22 cellular contexts compared by ENCODE assay signal in genomic region chr12:104636496-104636895, GRCh38.
DNase-seq lines count a peak whose midpoint lies in the region; ATAC-seq and TF ChIP-seq lines count a peak whose summit lies in the region.
"Had no signal": no experiment of that assay in that cellular context is flagged by ENCODE, and none has a peak within 500 bp of the region (broad histone marks: within the 10 kb centered on the region; RNA-seq: fewer than 3 reads in every experiment).

No MANE protein-coding gene starts in this region.

- H3K9me3 ChIP-seq in HEK293 (ENCODE audit: control insufficient read depth, insufficient read depth, low read depth, low read length) (no peaks in the 10 kb centered on the region), BE2C (no peaks in the 10 kb centered on the region; the same call in none of the 2 replicates)
- H3K9me3 ChIP-seq: MG63 had no signal

- CTCF ChIA-PET in HEK293 (lab: Yijun Ruan, JAX): no interaction called here

- H3K36me3 ChIP-seq in HEK293 (ENCODE audit: control insufficient read depth in 2 of 2, insufficient read depth in 1 of 2, low read length in 2 of 2) (no peaks in the 10 kb centered on the region), BE2C (no peaks in the 10 kb centered on the region)
- H3K36me3 ChIP-seq: MG63 had no signal

- H3K27me3 ChIP-seq in BE2C: no peaks in the 10 kb centered on the region
- H3K27me3 ChIP-seq: MG63 had no signal

- peak overlapping the region; percentile 6 for H3K27ac Mint-ChIP-seq in activated T-helper 17 cell treated with anti-CD3 and anti-CD28 coated beads, Interleukin-2, amount 50 U/mL, for 72 hours
- peak overlapping the region; percentile 68 for H3K27ac Mint-ChIP-seq in nephron progenitor cell
- H3K27ac Mint-ChIP-seq: H9, HFFc6 had no signal

- H3K4me3 ChIP-seq in HEK293 (ENCODE audit: low read depth, low read length) (no peak overlapping the region), BE2C (ENCODE audit: low read depth, low read length) (no peak overlapping the region)
- H3K4me3 ChIP-seq: GM23248, MG63 had no signal

- H3K4me1 Mint-ChIP-seq in activated T-helper 17 cell treated with anti-CD3 and anti-CD28 coated beads, Interleukin-2, amount 50 U/mL, for 72 hours: peaks cover 35% of the 10 kb centered on the region
- H3K4me1 Mint-ChIP-seq in nephron progenitor cell: peaks cover 39% of the 10 kb centered on the region

- no peaks in the 10 kb centered on the region for H3K27me3 Mint-ChIP-seq in activated T-helper 17 cell treated with anti-CD3 and anti-CD28 coated beads, Interleukin-2, amount 50 U/mL, for 72 hours
- H3K27me3 Mint-ChIP-seq in nephron progenitor cell (ENCODE audit: low read depth, poor library complexity): peaks cover 7% of the 10 kb centered on the region
- H3K27me3 Mint-ChIP-seq: CD4-positive, CD25-positive, alpha-beta regulatory T cell had no signal

- DNase-seq in nephron progenitor cell (no peak), BE2C (no peak), omental fat pad (ENCODE audit: low spot score) (no peak), activated gamma-delta T cell treated with Interleukin-2 at 50 U/mL for 16 hours (no peak)
- DNase-seq: ACHN; CD4-positive, CD25-positive, alpha-beta regulatory T cell; DMS153; DND-41; GM23248; H9; HFFc6; KG1; MG63; NCI-H2029 treated with DMSO at 0.1 percent for 48 hours; NCI-H2227 treated with DMSO at 0.1 percent for 48 hours; NCI-H526 treated with DMSO at 0.1 percent for 48 hours; SHP77 had no signal

- POLR2A ChIA-PET in HEK293 (lab: Yijun Ruan, JAX): no interaction called here

- no peak overlapping the region for H3K4me3 Mint-ChIP-seq in activated T-helper 17 cell treated with anti-CD3 and anti-CD28 coated beads, Interleukin-2, amount 50 U/mL, for 72 hours
- H3K4me3 Mint-ChIP-seq in nephron progenitor cell: no peak overlapping the region
- H3K4me3 Mint-ChIP-seq: CD4-positive, CD25-positive, alpha-beta regulatory T cell; H9; HFFc6 had no signal

- no peak for ATAC-seq in activated T-helper 17 cell treated with anti-CD3 and anti-CD28 coated beads, Interleukin-2, amount 50 U/mL, for 72 hours (replicated peaks)
- ATAC-seq in omental fat pad (ENCODE audit: low FRiP score) (no peak), HG02852 (IDR thresholded peaks at IDR 0.05; ENCODE audit: unreplicated experiment) (no peak)
- ATAC-seq: Panc1 had no signal

- H3K4me1 ChIP-seq in HEK293 (ENCODE audit: control insufficient read depth, insufficient read depth, low read length): no peaks in the 10 kb centered on the region
- H3K4me1 ChIP-seq in BE2C: no peaks in the 10 kb centered on the region

- no peaks in the 10 kb centered on the region for H3K9me3 Mint-ChIP-seq in activated T-helper 17 cell treated with anti-CD3 and anti-CD28 coated beads, Interleukin-2, amount 50 U/mL, for 72 hours
- peaks cover 19% of the 10 kb centered on the region for H3K9me3 Mint-ChIP-seq in nephron progenitor cell
- H3K9me3 Mint-ChIP-seq: HFFc6 had no signal

- H3K36me3 Mint-ChIP-seq in activated T-helper 17 cell treated with anti-CD3 and anti-CD28 coated beads, Interleukin-2, amount 50 U/mL, for 72 hours (ENCODE audit: low read depth): peaks cover 6% of the 10 kb centered on the region
- H3K36me3 Mint-ChIP-seq in nephron progenitor cell (ENCODE audit: low read depth): peaks cover 27% of the 10 kb centered on the region

- no peak overlapping the region for H3K27ac ChIP-seq in HEK293 (ENCODE audit: extremely low read depth, low read depth, low read length)
- H3K27ac ChIP-seq: GM23248, RWPE1 had no signal

- TF ChIP-seq CTCF in HEK293 (tag by site-specific recombination; IDR thresholded peaks at IDR 0.05) (no peak), nephron progenitor cell (IDR thresholded peaks at IDR 0.05) (no peak), BE2C (IDR thresholded peaks at IDR 0.05; ENCODE audit: low read depth, low read length) (no peak), omental fat pad (IDR thresholded peaks at IDR 0.05) (no peak)

TF ChIP-seq in HEK293, 187 proteins besides CTCF, POLR2A, EP300 and RAD21:
- TF ChIP-seq OSR2 (tag by site-specific recombination; IDR thresholded peaks at IDR 0.05) (no peak), ZFP37 (tag by site-specific recombination; IDR thresholded peaks at IDR 0.05) (no peak), ZFP3 (tag by site-specific recombination; IDR thresholded peaks at IDR 0.05; ENCODE audit: low read depth) (no peak), ZBTB44 (tag by site-specific recombination; IDR thresholded peaks at IDR 0.05) (no peak), ZNF768 (tag by site-specific recombination; IDR thresholded peaks at IDR 0.05) (peak; percentile 81), ZNF677 (tag by site-specific recombination; IDR thresholded peaks at IDR 0.05) (no peak), KLF16 (tag by site-specific recombination; IDR thresholded peaks at IDR 0.05) (no peak), ZNF544 (tag by site-specific recombination; IDR thresholded peaks at IDR 0.05) (no peak)
- TF ChIP-seq, protein P1, sequence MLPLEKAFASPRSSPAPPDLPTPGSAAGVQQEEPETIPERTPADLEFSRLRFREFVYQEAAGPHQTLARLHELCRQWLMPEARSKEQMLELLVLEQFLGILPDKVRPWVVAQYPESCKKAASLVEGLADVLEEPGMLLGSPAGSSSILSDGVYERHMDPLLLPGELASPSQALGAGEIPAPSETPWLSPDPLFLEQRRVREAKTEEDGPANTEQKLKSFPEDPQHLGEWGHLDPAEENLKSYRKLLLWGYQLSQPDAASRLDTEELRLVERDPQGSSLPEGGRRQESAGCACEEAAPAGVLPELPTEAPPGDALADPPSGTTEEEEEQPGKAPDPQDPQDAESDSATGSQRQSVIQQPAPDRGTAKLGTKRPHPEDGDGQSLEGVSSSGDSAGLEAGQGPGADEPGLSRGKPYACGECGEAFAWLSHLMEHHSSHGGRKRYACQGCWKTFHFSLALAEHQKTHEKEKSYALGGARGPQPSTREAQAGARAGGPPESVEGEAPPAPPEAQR (tag by site-specific recombination; IDR thresholded peaks at IDR 0.05): no peak
